ENCODE assay signal across 1 cellular context in the genomic region with DNA sequence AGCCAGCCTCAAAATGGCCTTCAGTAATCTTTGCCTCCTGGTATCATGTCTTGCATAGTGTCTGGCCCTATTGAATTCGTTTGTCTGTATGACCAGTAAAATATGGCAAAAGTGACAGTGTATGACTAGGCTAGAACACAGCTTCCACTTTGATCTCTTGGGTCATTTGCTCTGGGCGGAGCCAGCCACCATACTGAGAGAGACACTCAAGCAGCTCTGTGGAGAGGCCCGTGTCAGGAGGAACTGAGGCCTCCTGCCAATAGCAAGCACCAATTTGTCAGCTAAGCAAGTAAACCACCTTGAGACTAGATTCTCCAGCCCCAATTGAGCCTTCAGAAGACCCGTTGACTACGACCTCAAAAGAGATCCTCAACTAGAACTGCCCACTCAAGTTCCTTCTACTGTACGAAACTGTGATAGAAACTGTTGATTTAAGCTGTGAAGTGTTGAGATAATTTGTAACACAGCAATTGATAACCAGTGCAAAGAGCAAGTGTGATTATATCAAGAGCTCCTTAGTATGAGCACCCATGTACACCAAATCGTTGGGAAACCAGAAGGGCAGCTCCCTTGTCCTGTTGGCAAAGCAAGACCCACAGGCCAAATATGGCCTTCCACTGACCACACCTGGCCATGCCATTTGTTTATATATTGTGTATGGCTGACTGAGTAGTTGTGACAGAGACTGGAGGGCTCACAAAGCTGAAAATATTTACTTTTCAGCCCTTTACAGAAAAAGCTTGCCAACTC.
TF ChIP-seq lines count a peak whose summit lies in the region.

No MANE protein-coding gene starts in this region.

TF ChIP-seq in HepG2, 621 proteins besides CTCF, POLR2A, EP300 and RAD21 (continued from another document):
- TF ChIP-seq, protein P1, sequence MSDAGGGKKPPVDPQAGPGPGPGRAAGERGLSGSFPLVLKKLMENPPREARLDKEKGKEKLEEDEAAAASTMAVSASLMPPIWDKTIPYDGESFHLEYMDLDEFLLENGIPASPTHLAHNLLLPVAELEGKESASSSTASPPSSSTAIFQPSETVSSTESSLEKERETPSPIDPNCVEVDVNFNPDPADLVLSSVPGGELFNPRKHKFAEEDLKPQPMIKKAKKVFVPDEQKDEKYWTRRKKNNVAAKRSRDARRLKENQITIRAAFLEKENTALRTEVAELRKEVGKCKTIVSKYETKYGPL (CRISPR knock-in tag; IDR thresholded peaks at IDR 0.05) = no peak
- TF ChIP-seq ZNF775 (CRISPR knock-in tag; IDR thresholded peaks at IDR 0.05; ENCODE audit: borderline replicate concordance) (no peak), RFX1 (IDR thresholded peaks at IDR 0.05) (no peak), ZNF788 (CRISPR knock-in tag; IDR thresholded peaks at IDR 0.05; ENCODE audit: borderline replicate concordance) (no peak), TGIF2 (CRISPR knock-in tag; IDR thresholded peaks at IDR 0.05) (no peak), TIGD3 (CRISPR knock-in tag; IDR thresholded peaks at IDR 0.05; ENCODE audit: borderline replicate concordance) (no peak), ZNF33A (CRISPR knock-in tag; IDR thresholded peaks at IDR 0.05; ENCODE audit: borderline replicate concordance) (no peak), FOXA1 (IDR thresholded peaks at IDR 0.05) (no peak), FOXA1 (CRISPR knock-in tag; IDR thresholded peaks at IDR 0.05) (no peak), ZNF878 (CRISPR knock-in tag; IDR thresholded peaks at IDR 0.05) (no peak), MED13 (CRISPR knock-in tag; IDR thresholded peaks at IDR 0.05) (no peak), ZNF101 (CRISPR knock-in tag; IDR thresholded peaks at IDR 0.05; ENCODE audit: borderline replicate concordance, low read depth) (no peak), RBM22 (optimal IDR thresholded peaks at IDR 0.05; ENCODE audit: low read length) (no peak), JDP2 (CRISPR knock-in tag; IDR thresholded peaks at IDR 0.05; ENCODE audit: borderline replicate concordance) (no peak)
- TF ChIP-seq, protein P2, sequence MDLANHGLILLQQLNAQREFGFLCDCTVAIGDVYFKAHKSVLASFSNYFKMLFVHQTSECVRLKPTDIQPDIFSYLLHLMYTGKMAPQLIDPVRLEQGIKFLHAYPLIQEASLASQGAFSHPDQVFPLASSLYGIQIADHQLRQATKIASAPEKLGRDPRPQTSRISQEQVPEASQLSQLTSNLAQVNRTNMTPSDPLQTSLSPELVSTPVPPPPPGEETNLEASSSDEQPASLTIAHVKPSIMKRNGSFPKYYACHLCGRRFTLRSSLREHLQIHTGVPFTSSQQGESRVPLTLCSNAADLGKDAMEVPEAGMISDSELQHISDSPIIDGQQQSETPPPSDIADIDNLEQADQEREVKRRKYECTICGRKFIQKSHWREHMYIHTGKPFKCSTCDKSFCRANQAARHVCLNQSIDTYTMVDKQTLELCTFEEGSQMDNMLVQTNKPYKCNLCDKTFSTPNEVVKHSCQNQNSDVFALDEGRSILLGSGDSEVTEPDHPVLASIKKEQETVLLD (CRISPR knock-in tag; IDR thresholded peaks at IDR 0.05; ENCODE audit: low read depth) = no peak
- TF ChIP-seq, protein P3, sequence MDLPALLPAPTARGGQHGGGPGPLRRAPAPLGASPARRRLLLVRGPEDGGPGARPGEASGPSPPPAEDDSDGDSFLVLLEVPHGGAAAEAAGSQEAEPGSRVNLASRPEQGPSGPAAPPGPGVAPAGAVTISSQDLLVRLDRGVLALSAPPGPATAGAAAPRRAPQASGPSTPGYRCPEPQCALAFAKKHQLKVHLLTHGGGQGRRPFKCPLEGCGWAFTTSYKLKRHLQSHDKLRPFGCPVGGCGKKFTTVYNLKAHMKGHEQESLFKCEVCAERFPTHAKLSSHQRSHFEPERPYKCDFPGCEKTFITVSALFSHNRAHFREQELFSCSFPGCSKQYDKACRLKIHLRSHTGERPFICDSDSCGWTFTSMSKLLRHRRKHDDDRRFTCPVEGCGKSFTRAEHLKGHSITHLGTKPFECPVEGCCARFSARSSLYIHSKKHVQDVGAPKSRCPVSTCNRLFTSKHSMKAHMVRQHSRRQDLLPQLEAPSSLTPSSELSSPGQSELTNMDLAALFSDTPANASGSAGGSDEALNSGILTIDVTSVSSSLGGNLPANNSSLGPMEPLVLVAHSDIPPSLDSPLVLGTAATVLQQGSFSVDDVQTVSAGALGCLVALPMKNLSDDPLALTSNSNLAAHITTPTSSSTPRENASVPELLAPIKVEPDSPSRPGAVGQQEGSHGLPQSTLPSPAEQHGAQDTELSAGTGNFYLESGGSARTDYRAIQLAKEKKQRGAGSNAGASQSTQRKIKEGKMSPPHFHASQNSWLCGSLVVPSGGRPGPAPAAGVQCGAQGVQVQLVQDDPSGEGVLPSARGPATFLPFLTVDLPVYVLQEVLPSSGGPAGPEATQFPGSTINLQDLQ (CRISPR knock-in tag; IDR thresholded peaks at IDR 0.05) = no peak
- TF ChIP-seq, protein P4, sequence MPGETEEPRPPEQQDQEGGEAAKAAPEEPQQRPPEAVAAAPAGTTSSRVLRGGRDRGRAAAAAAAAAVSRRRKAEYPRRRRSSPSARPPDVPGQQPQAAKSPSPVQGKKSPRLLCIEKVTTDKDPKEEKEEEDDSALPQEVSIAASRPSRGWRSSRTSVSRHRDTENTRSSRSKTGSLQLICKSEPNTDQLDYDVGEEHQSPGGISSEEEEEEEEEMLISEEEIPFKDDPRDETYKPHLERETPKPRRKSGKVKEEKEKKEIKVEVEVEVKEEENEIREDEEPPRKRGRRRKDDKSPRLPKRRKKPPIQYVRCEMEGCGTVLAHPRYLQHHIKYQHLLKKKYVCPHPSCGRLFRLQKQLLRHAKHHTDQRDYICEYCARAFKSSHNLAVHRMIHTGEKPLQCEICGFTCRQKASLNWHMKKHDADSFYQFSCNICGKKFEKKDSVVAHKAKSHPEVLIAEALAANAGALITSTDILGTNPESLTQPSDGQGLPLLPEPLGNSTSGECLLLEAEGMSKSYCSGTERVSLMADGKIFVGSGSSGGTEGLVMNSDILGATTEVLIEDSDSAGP (CRISPR knock-in tag; IDR thresholded peaks at IDR 0.05; ENCODE audit: borderline replicate concordance) = no peak
